In the genomic region with DNA sequence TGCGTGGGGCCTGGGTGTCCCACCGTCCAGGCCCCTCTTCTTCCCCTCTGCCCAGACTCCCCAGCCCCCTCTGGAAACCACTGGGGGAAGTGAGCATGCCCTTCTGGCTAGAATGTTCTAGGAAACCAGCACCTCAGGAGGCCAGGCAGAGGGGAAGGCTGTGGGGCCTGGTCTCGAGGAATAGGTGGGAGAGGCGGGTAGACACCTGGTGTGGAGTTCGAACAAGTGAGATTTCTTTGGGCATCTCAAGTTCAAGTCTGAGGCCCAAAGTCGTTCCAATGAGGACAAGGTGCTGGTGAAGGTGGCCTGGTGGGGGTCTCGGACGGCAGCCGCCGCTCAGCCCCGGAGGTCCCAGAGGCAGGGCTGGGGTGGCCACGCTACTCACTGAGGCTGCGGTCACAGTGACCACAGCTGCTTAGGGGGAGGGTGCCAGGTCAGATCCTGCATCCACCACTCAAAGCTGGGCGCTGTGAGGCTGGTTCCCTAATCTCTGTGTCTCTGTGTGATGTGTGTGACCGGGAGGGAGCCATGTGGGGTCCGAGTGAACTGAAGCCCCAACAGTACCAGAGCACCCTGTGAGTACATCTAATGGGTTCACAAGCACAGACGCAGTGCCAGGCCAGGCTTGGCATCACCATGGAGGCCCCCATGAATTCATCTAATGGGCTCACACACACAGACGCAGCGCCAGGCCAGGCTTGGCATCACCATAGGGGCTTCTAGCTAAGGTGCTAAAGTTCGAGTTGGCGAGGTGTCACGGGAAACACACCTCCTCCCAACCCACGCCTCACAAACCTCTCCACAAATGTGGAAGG, we compare ENCODE assay signal across 1 cellular context.
TF ChIP-seq lines count a peak whose summit lies in the region.

No MANE protein-coding gene starts in this region.

TF ChIP-seq in H1, 55 proteins besides CTCF, POLR2A, EP300 and RAD21:
- TF ChIP-seq FOSL1 (IDR thresholded peaks at IDR 0.05; ENCODE audit: insufficient read depth, low read depth, low read length) (no peak), KDM4A (IDR thresholded peaks at IDR 0.05; ENCODE audit: low read depth, low read length, severe bottlenecking) (no peak), BACH1 (IDR thresholded peaks at IDR 0.05; ENCODE audit: low read length) (no peak)
- TF ChIP-seq, protein P1, sequence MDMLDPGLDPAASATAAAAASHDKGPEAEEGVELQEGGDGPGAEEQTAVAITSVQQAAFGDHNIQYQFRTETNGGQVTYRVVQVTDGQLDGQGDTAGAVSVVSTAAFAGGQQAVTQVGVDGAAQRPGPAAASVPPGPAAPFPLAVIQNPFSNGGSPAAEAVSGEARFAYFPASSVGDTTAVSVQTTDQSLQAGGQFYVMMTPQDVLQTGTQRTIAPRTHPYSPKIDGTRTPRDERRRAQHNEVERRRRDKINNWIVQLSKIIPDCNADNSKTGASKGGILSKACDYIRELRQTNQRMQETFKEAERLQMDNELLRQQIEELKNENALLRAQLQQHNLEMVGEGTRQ (IDR thresholded peaks at IDR 0.05; ENCODE audit: low read length), result no peak
- TF ChIP-seq, protein P2, sequence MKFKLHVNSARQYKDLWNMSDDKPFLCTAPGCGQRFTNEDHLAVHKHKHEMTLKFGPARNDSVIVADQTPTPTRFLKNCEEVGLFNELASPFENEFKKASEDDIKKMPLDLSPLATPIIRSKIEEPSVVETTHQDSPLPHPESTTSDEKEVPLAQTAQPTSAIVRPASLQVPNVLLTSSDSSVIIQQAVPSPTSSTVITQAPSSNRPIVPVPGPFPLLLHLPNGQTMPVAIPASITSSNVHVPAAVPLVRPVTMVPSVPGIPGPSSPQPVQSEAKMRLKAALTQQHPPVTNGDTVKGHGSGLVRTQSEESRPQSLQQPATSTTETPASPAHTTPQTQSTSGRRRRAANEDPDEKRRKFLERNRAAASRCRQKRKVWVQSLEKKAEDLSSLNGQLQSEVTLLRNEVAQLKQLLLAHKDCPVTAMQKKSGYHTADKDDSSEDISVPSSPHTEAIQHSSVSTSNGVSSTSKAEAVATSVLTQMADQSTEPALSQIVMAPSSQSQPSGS (IDR thresholded peaks at IDR 0.05; ENCODE audit: low read length), result no peak
